In genomic region chr5:40680741-40681350, GRCh38 we compare ENCODE assay signal across 8 cellular contexts. TPM values are rescaled to one million over a fixed set of nuclear protein-coding genes. Genes with fewer than 3 reads are reported as not detected.
DNase-seq lines count a peak whose midpoint lies in the region; ATAC-seq, FAIRE-seq and TF ChIP-seq lines count a peak whose summit lies in the region.

No MANE protein-coding gene starts in this region.

- no peak overlapping the region for H3K27ac ChIP-seq in SJSA1
- H3K27ac ChIP-seq in left lung, result peak overlapping the region; percentile 77 to 92

- no peak for FAIRE-seq in bronchial epithelial cell (lab: Jason Lieb, UNC)

- H3K9me3 ChIP-seq in SJSA1 (replicated peaks), result 0 out of 2 replicates have a peak, but pooled peaks cover 6% of the 10 kb centered on the region
- H3K9me3 ChIP-seq in left lung, result no peaks in the 10 kb centered on the region

- H3K4me1 ChIP-seq in SJSA1 (replicated peaks) (peaks cover 70% of the 10 kb centered on the region), left lung (peaks cover 13 to 65% of the 10 kb centered on the region in 2 donors)

- H3K36me3 ChIP-seq in SJSA1 (peaks cover 49% of the 10 kb centered on the region), bronchial epithelial cell (ENCODE audit: control insufficient read depth, insufficient read depth, low read length) (peaks cover 1% of the 10 kb centered on the region), left lung (peaks cover 0 to 10% of the 10 kb centered on the region in 2 donors)

- ATAC-seq in left lung (no peak), GM19463 (IDR thresholded peaks at IDR 0.05; ENCODE audit: unreplicated experiment) (no peak), HG03432 (IDR thresholded peaks at IDR 0.05; ENCODE audit: unreplicated experiment) (no peak)

- H3K27me3 ChIP-seq in SJSA1 (replicated peaks), result no peaks in the 10 kb centered on the region
- H3K27me3 ChIP-seq in bronchial epithelial cell (ENCODE audit: control insufficient read depth, insufficient read depth, low read length), result no peaks in the 10 kb centered on the region
- H3K27me3 ChIP-seq in left lung, result peaks cover 8 to 33% of the 10 kb centered on the region in 2 donors

- DNase-seq in GM12865 (ENCODE audit: low read depth), result peak; percentile 15
- no peak for DNase-seq in SJSA1 (ENCODE audit: low read depth in 1 of 2, low spot score in 2 of 2)
- DNase-seq in bronchial epithelial cell (ENCODE audit: low read depth), result no peak
- DNase-seq in left lung, result peak in 1 of 2 donors; percentile 79
- DNase-seq in stimulated activated naive CD4-positive, alpha-beta T cell (lab: John Stamatoyannopoulos, UW), result peak; percentile 37 to 81 (median 62)
- DNase-seq in NCI-H187 treated with DMSO at 0.1 percent for 48 hours (lab: John Stamatoyannopoulos, UW), result no peak

- peak; percentile 7 for TF ChIP-seq CTCF in GM12865 (IDR thresholded peaks at IDR 0.05; ENCODE audit: insufficient read depth, low read depth, low read length, missing control alignments)
- TF ChIP-seq CTCF in bronchial epithelial cell (IDR thresholded peaks at IDR 0.05; ENCODE audit: insufficient read depth, low read length, severe bottlenecking), result peak; percentile 18
- TF ChIP-seq CTCF in left lung (IDR thresholded peaks at IDR 0.05), result no peak

- intact Hi-C loops in left lung (cut with DNase I), result no loop called here

- peak overlapping the region; percentile 58 for H3K4me3 ChIP-seq in GM12865 (ENCODE audit: low read depth, low read length)
- peak overlapping the region; percentile 74 for H3K4me3 ChIP-seq in SJSA1
- peak overlapping the region; percentile 71 for H3K4me3 ChIP-seq in bronchial epithelial cell (ENCODE audit: low read depth, low read length)
- H3K4me3 ChIP-seq in left lung, result peak overlapping the region; percentile 61 to 78

RNA-seq across cellular contexts. Expression of gene PTGER4, which starts 1.1 kb away (rescaled TPM):
- total RNA-seq in SJSA1 (2014; rRNA removed; shearing (Covaris generic)), result 22.5 and 27.6 TPM in 2 replicates
- 6.1 and 8.7 TPM in 2 replicates for total RNA-seq in bronchial epithelial cell
- 10 to 100 TPM; 17.1 to 28.4 TPM for total RNA-seq in left lung

Comparison
In these comparisons a context has a peak if more than half of its experiments do, and no peak if none do; other contexts are left out.
1. DNase-seq: peak in GM12865 (single experiment) and stimulated activated naive CD4-positive, alpha-beta T cell (6 of 6); none in SJSA1 (0 of 2), bronchial epithelial cell (single experiment) and NCI-H187 treated with DMSO at 0.1 percent for 48 hours (single experiment).
2. CTCF ChIP-seq: peak in GM12865 (single experiment) and bronchial epithelial cell (single experiment); none in left lung (0 of 2).
3. Peak in every context shown above with its lines, with median percentiles within 50 percentile points of each other: H3K4me3 ChIP-seq.